ENCODE assay signal across 18 cellular contexts in genomic region chr3:188021502-188022040, GRCh38.
DNase-seq lines count a peak whose midpoint lies in the region; ATAC-seq and TF ChIP-seq lines count a peak whose summit lies in the region.
"Had no signal": no experiment of that assay in that cellular context is flagged by ENCODE, and none has a peak within 500 bp of the region (broad histone marks: within the 10 kb centered on the region; RNA-seq: fewer than 3 reads in every experiment).

No MANE protein-coding gene starts in this region.

- H3K36me3 ChIP-seq in hepatocyte (replicated peaks; ENCODE audit: insufficient read depth, low read depth) (no peaks in the 10 kb centered on the region), aorta (ENCODE audit: control insufficient read depth in 1 of 2, insufficient read depth in 2 of 2, low read length in 1 of 2) (no peaks in the 10 kb centered on the region), H7 (replicated peaks; ENCODE audit: control insufficient read depth, insufficient read depth, low read length) (no peaks in the 10 kb centered on the region)
- H3K36me3 ChIP-seq: HAP-1, lower lobe of right lung, SJSA1 had no signal

- H3K9me3 ChIP-seq in hepatocyte (ENCODE audit: low read depth) (no peaks in the 10 kb centered on the region), aorta (ENCODE audit: control insufficient read depth, low read length) (no peaks in the 10 kb centered on the region)
- H3K9me3 ChIP-seq: HAP-1, lower lobe of right lung, SJSA1 had no signal

- TF ChIP-seq CTCF in hepatocyte (IDR thresholded peaks at IDR 0.05; ENCODE audit: poor library complexity) = no peak
- TF ChIP-seq CTCF in progenitor cell of endocrine pancreas (IDR thresholded peaks at IDR 0.05; ENCODE audit: unreplicated experiment) = no peak

- H3K4me2 ChIP-seq in hepatocyte = peak overlapping the region; percentile 44

- H2AFZ ChIP-seq in hepatocyte = peak overlapping the region; percentile 41

- peaks cover 6% of the 10 kb centered on the region for H3K27me3 Mint-ChIP-seq in activated CD4-positive, alpha-beta T cell treated with anti-CD3 and anti-CD28 coated beads, Interleukin-2, amount 10 ng/mL, durations not matched to agents 24 days and 14 days
- H3K27me3 Mint-ChIP-seq in progenitor cell of endocrine pancreas = peaks cover 25% of the 10 kb centered on the region
- H3K27me3 Mint-ChIP-seq: stimulated activated naive CD8-positive, alpha-beta T cell treated with anti-CD3 and anti-CD28 coated beads, Interleukin-15, Interleukin-2, amounts not matched to agents 100 ng/mL and 50 ng/mL, for 24 hours had no signal

- no peaks in the 10 kb centered on the region for H3K79me2 ChIP-seq in hepatocyte

- H3K4me1 ChIP-seq in hepatocyte (ENCODE audit: insufficient read depth) = peaks cover 4% of the 10 kb centered on the region
- H3K4me1 ChIP-seq in aorta (ENCODE audit: control insufficient read depth in 1 of 2, insufficient read depth in 2 of 2, low read length in 2 of 2) = peaks cover 0 to 6% of the 10 kb centered on the region in 2 donors
- H3K4me1 ChIP-seq: HAP-1 had no signal

- WGBS in hepatocyte (ENCODE audit: low lambda C conversion rate, missing lambda C conversion rate) = 54% methylated on average over 7 of the region's 7 CpGs
- 50 to 53% methylated on average over 7 of the region's 7 CpGs for WGBS in aorta, 2 donors

- no peaks in the 10 kb centered on the region for H3K36me3 Mint-ChIP-seq in activated CD4-positive, alpha-beta T cell treated with anti-CD3 and anti-CD28 coated beads, Interleukin-2, amount 10 ng/mL, durations not matched to agents 24 days and 14 days (ENCODE audit: low read depth)
- no peaks in the 10 kb centered on the region for H3K36me3 Mint-ChIP-seq in progenitor cell of endocrine pancreas (ENCODE audit: insufficient read depth)

- DNase-seq in activated CD4-positive, alpha-beta T cell treated with anti-CD3 and anti-CD28 coated beads, Interleukin-2, amount 10 ng/mL, durations not matched to agents 24 days and 14 days = peak; percentile 31
- no peak for DNase-seq in activated CD4-positive, alpha-beta T cell treated with anti-CD3 and anti-CD28 coated beads for 1 hour
- peak; percentile 29 for DNase-seq in astrocyte of the hippocampus (ENCODE audit: low read depth, low spot score)
- peak; percentile 59 for DNase-seq in hepatocyte (ENCODE audit: low spot score)
- DNase-seq in aorta = no peak
- no peak for DNase-seq in GM03348 (ENCODE audit: low spot score)
- DNase-seq in progenitor cell of endocrine pancreas (ENCODE audit: low spot score, unreplicated experiment) = no peak
- no peak for DNase-seq in H7
- DNase-seq: 8988T; Calu3; central memory CD4-positive, alpha-beta T cell; erythroblast; lower lobe of right lung; NCI-H2107 had no signal

- H3K4me3 ChIP-seq in hepatocyte = no peak overlapping the region
- H3K4me3 ChIP-seq in aorta (ENCODE audit: low read length in 2 of 2) = no peak overlapping the region
- no peak overlapping the region for H3K4me3 ChIP-seq in H7 (ENCODE audit: insufficient read depth, low read depth, low read length)
- H3K4me3 ChIP-seq: HAP-1, lower lobe of right lung, SJSA1 had no signal

- no peak overlapping the region for H3K4me3 Mint-ChIP-seq in activated CD4-positive, alpha-beta T cell treated with anti-CD3 and anti-CD28 coated beads, Interleukin-2, amount 10 ng/mL, durations not matched to agents 24 days and 14 days
- no peak overlapping the region for H3K4me3 Mint-ChIP-seq in progenitor cell of endocrine pancreas (ENCODE audit: low read depth)
- H3K4me3 Mint-ChIP-seq: neural crest cell; stimulated activated naive CD8-positive, alpha-beta T cell treated with anti-CD3 and anti-CD28 coated beads, Interleukin-15, Interleukin-2, amounts not matched to agents 100 ng/mL and 50 ng/mL, for 24 hours had no signal

- peak; percentile 67 for ATAC-seq in aorta (ENCODE audit: low FRiP score)

- peaks cover 8% of the 10 kb centered on the region for H3K9me3 Mint-ChIP-seq in activated CD4-positive, alpha-beta T cell treated with anti-CD3 and anti-CD28 coated beads, Interleukin-2, amount 10 ng/mL, durations not matched to agents 24 days and 14 days
- H3K9me3 Mint-ChIP-seq in progenitor cell of endocrine pancreas (ENCODE audit: low read depth) = no peaks in the 10 kb centered on the region
- H3K9me3 Mint-ChIP-seq: stimulated activated naive CD8-positive, alpha-beta T cell treated with anti-CD3 and anti-CD28 coated beads, Interleukin-15, Interleukin-2, amounts not matched to agents 100 ng/mL and 50 ng/mL, for 24 hours had no signal

- H4K20me1 ChIP-seq in hepatocyte (ENCODE audit: insufficient read depth, poor library complexity, severe bottlenecking) = no peaks in the 10 kb centered on the region

- intact Hi-C loops in activated CD4-positive, alpha-beta T cell treated with anti-CD3 and anti-CD28 coated beads, Interleukin-2, amount 10 ng/mL, durations not matched to agents 24 days and 14 days (cut with micrococcal nuclease) = no loop called here
- intact Hi-C loops in aorta (cut with DNase I) = no loop called here

- no peaks in the 10 kb centered on the region for H3K9me2 ChIP-seq in hepatocyte (replicated peaks; ENCODE audit: insufficient read depth)

- H3K27ac ChIP-seq in hepatocyte (peak overlapping the region; percentile 90), aorta (ENCODE audit: low read depth in 1 of 2, low read length in 2 of 2) (peak overlapping the region in 1 of 2 donors; percentile 44)
- H3K27ac ChIP-seq: lower lobe of right lung, SJSA1 had no signal

- H3K27me3 ChIP-seq in hepatocyte (no peaks in the 10 kb centered on the region), aorta (ENCODE audit: control insufficient read depth in 1 of 2, insufficient read depth in 2 of 2, low read length in 1 of 2) (no peaks in the 10 kb centered on the region), H7 (ENCODE audit: control insufficient read depth, insufficient read depth, low read length) (no peaks in the 10 kb centered on the region; the same call in 1 of the 2 replicates)
- H3K27me3 ChIP-seq: SJSA1 had no signal

- peaks cover 8% of the 10 kb centered on the region for H3K4me1 Mint-ChIP-seq in activated CD4-positive, alpha-beta T cell treated with anti-CD3 and anti-CD28 coated beads, Interleukin-2, amount 10 ng/mL, durations not matched to agents 24 days and 14 days
- H3K4me1 Mint-ChIP-seq in progenitor cell of endocrine pancreas (ENCODE audit: low read depth) = peaks cover 31% of the 10 kb centered on the region

- no peak overlapping the region for H3K27ac Mint-ChIP-seq in activated CD4-positive, alpha-beta T cell treated with anti-CD3 and anti-CD28 coated beads, Interleukin-2, amount 10 ng/mL, durations not matched to agents 24 days and 14 days
- no peak overlapping the region for H3K27ac Mint-ChIP-seq in progenitor cell of endocrine pancreas
- H3K27ac Mint-ChIP-seq: stimulated activated naive CD8-positive, alpha-beta T cell treated with anti-CD3 and anti-CD28 coated beads, Interleukin-15, Interleukin-2, amounts not matched to agents 100 ng/mL and 50 ng/mL, for 24 hours had no signal

Comparison
In these comparisons a context has a peak if more than half of its experiments do, and no peak if none do; other contexts are left out.
1. DNase-seq: peak in activated CD4-positive, alpha-beta T cell treated with anti-CD3 and anti-CD28 coated beads, Interleukin-2, amount 10 ng/mL, durations not matched to agents 24 days and 14 days (single experiment), astrocyte of the hippocampus (single experiment) and hepatocyte (single experiment); none in activated CD4-positive, alpha-beta T cell treated with anti-CD3 and anti-CD28 coated beads for 1 hour (single experiment), aorta (0 of 2), GM03348 (single experiment), progenitor cell of endocrine pancreas (single experiment) and H7 (single experiment).